In the genomic region with DNA sequence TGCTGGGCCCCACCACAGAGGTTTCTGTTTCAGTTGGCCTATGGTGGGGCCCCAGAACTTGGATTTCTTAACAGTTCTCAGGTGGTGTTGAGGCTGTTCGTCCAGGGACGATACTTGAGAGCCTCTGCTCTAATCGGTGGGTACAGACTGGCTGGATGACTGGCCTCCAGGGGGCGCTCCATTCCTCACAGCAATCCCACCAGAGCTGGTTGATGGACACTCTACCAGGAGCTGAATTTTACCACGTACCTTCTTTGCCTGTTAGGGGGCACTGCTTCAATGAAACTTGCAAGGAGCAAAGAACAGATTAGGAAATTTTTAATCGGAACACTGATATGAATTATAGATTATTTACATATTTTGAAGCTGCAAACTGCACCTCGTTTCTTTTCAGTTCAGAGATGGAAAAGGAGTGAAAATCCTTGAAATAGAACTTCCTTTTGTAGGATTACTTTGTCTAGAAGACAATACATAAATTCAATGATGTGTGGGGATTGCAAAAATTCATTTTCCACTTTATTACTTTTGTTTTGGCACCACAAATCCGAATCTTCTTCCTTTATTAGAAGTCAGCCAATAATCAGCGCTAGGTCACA, we compare ENCODE assay signal across 1 cellular context.
TF ChIP-seq lines count a peak whose summit lies in the region.

No MANE protein-coding gene starts in this region.

TF ChIP-seq in GM12878, 131 proteins besides CTCF, POLR2A, EP300 and RAD21 (continued from another document):
- TF ChIP-seq IRF4 (IDR thresholded peaks at IDR 0.05; ENCODE audit: low read depth, low read length) = 0 out of 2 replicates have a peak, but pooled peaks have one; percentile 11
- peak; percentile 61; the same call in 1 of the 2 replicates for TF ChIP-seq ZNF207 (IDR thresholded peaks at IDR 0.05; ENCODE audit: borderline replicate concordance)
